Comparison of ENCODE assay signal across 24 cellular contexts in the genomic region with DNA sequence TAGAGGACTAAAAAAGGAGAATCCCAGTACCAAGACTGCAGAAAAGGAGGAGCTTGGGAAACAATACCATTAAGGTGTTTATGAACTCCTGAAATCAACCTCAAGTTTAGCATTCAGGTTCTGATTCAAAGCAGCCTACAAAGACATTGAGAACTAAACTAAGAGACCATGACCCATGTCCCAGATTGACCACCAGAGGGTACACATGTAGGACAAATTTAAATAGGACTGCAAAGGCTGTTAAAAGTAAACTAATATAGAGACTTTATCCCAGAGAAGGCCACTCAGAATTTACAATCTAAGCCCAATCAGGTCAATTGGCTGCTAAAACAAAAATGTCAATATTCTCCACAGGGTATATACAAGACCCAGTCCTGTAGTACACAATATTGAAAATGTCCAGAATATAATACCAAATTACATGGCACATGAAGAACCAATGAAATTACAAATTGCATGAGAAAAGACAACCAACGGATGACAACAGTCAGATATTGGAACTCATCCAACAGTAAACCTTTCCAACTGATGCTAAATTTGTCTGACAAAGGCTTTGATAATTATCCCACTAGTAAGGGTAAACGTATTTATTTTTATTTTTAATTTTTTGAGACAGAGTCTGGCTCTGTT.
"Had no signal": no experiment of that assay in that cellular context is flagged by ENCODE, and none has a peak within 500 bp of the region (broad histone marks: within the 10 kb centered on the region; RNA-seq: fewer than 3 reads in every experiment).

No MANE protein-coding gene starts in this region.

- H3K4me1 ChIP-seq: adrenal gland, body of pancreas, gastroesophageal sphincter, right lobe of liver, testis, transverse colon had no signal

- ATAC-seq: activated CD4-positive, CD25-positive, alpha-beta regulatory T cell treated with anti-CD3 and anti-CD28 coated beads, Interleukin-2, amount 50 U/mL, for 24 hours; body of pancreas; gastroesophageal sphincter; left cardiac atrium; left ventricle myocardium superior; right lobe of liver; stimulated activated naive CD8-positive, alpha-beta T cell treated with anti-CD3 and anti-CD28 coated beads, Interleukin-15, Interleukin-2, amounts not matched to agents 100 U/mL and 50 U/mL, for 24 hours had no signal

- H3K9me3 ChIP-seq: body of pancreas, gastroesophageal sphincter, right lobe of liver, testis, transverse colon had no signal

- H3K4me3 ChIP-seq: adrenal gland, body of pancreas, gastroesophageal sphincter, right lobe of liver, testis, transverse colon had no signal

- DNase-seq: activated CD4-positive, alpha-beta T cell treated with anti-CD3 and anti-CD28 coated beads for 48 hours; activated CD4-positive, alpha-beta T cell treated with anti-CD3 and anti-CD28 coated beads, Interleukin-2, amount 50 U/mL, for 48 hours; activated CD8-positive, alpha-beta memory T cell treated with anti-CD3 and anti-CD28 coated beads for 24 hours; activated effector memory CD4-positive, alpha-beta T cell treated with anti-CD3 and anti-CD28 coated beads, Interleukin-2, amount 50 U/mL, for 16 hours; activated naive CD4-positive, alpha-beta T cell treated with anti-CD3 and anti-CD28 coated beads for 36 hours; activated naive CD8-positive, alpha-beta T cell treated with anti-CD3 and anti-CD28 coated beads for 36 hours; activated T-cell treated with anti-CD3 and anti-CD28 coated beads, Interleukin-2, amount 50 U/mL, for 1 hour; adrenal gland; aorta; body of pancreas; effector CD8-positive, alpha-beta T cell; head of caudate nucleus; hippocampal formation; left cardiac atrium; left ventricle myocardium superior; posterior cingulate gyrus; right lobe of liver; stimulated activated CD4-positive, alpha-beta T cell treated with anti-CD3 and anti-CD28 coated beads, Interleukin-2, amount 100 ng/mL, for 48 hours; stimulated activated naive CD8-positive, alpha-beta T cell treated with anti-CD3 and anti-CD28 coated beads, Interleukin-15, Interleukin-2, amounts not matched to agents 100 U/mL and 50 U/mL, for 24 hours; testis; transverse colon; WERI-Rb-1 had no signal

- H3K27ac ChIP-seq: adrenal gland, body of pancreas, gastroesophageal sphincter, right lobe of liver, testis, transverse colon, WERI-Rb-1 had no signal

- H3K27me3 ChIP-seq: adrenal gland, body of pancreas, gastroesophageal sphincter, right lobe of liver, testis, transverse colon had no signal
